19 cellular contexts compared by ENCODE assay signal in the genomic region with DNA sequence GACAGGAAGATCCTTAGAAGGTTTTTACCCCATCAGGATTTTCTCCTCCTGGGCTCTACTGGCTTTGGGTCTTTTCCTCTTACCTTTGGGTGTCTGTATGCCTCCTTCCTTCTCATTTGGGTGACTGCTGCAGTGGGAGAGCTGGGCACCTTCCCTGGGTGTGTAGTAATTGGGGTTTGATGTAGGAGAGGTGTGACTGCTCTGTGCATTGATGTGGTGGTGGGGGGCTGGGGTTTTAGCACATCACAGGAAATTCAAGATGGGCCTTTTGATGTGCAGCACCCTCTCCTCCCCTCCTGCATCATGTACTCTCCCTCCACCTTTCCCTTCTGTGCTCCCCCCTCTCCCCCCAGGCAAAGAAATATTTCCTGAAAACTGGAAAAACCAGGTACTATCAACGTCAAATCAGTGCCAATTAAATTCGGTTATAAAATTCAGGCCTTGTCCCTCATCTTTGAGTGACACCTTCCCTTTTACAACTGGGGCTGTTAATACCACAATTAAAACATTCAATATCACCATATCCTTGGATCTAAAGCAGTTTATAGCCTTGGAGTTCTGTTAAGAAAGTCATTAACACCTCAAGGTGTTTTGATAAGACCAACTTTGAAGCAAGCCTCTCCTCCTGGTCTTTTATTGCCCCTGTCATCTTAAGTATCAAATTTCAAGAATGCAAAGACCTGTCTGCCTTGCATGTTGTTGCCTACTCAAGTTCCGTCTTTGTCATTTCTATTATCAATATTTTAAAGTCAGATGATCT. TPM values are rescaled to one million over a fixed set of nuclear protein-coding genes. Genes with fewer than 3 reads are reported as not detected.
DNase-seq lines count a peak whose midpoint lies in the region; ATAC-seq and TF ChIP-seq lines count a peak whose summit lies in the region.
"Had no signal": no experiment of that assay in that cellular context is flagged by ENCODE, and none has a peak within 500 bp of the region (broad histone marks: within the 10 kb centered on the region; RNA-seq: fewer than 3 reads in every experiment).

No MANE protein-coding gene starts in this region.

- no peak overlapping the region for H2BK12ac ChIP-seq in mesenchymal stem cell (ENCODE audit: low read length in 2 of 2)

- no peak overlapping the region for H3K27ac Mint-ChIP-seq in activated CD8-positive, alpha-beta T cell treated with anti-CD3 and anti-CD28 coated beads for 36 hours
- peak overlapping the region; percentile 18 for H3K27ac Mint-ChIP-seq in stimulated activated naive CD8-positive, alpha-beta T cell treated with anti-CD3 and anti-CD28 coated beads, Interleukin-15, Interleukin-2, amounts not matched to agents 100 ng/mL and 50 ng/mL, for 24 hours
- no peak overlapping the region for H3K27ac Mint-ChIP-seq in osteocyte (ENCODE audit: unreplicated experiment)

- H3K27me3 ChIP-seq in effector memory CD4-positive, alpha-beta T cell (replicated peaks; ENCODE audit: control insufficient read depth, insufficient read depth, low read length, poor library complexity, severe bottlenecking) = no peaks in the 10 kb centered on the region
- H3K27me3 ChIP-seq in mesenchymal stem cell (ENCODE audit: control insufficient read depth in 1 of 2, insufficient read depth in 1 of 2, low read length in 2 of 2) = peaks cover 40 to 75% of the 10 kb centered on the region in 2 experiments

- no peak overlapping the region for H4K8ac ChIP-seq in mesenchymal stem cell (ENCODE audit: low read length)

- POLR2A ChIA-PET in activated CD8-positive, alpha-beta T cell treated with anti-CD3 and anti-CD28 coated beads for 36 hours (lab: Charles Lee) = interaction anchor here (0.6 kb wide), 1 partner anchor 17 kb away, joined by 5 read pairs; no protein-coding TSS in a partner anchor

- no peaks in the 10 kb centered on the region for H3K9me3 Mint-ChIP-seq in activated CD8-positive, alpha-beta T cell treated with anti-CD3 and anti-CD28 coated beads for 36 hours
- H3K9me3 Mint-ChIP-seq in stimulated activated naive CD8-positive, alpha-beta T cell treated with anti-CD3 and anti-CD28 coated beads, Interleukin-15, Interleukin-2, amounts not matched to agents 100 ng/mL and 50 ng/mL, for 24 hours = no peaks in the 10 kb centered on the region
- no peaks in the 10 kb centered on the region for H3K9me3 Mint-ChIP-seq in osteocyte (ENCODE audit: unreplicated experiment)
- H3K9me3 Mint-ChIP-seq: IgD-negative memory B cell had no signal

- peaks cover 22% of the 10 kb centered on the region for H3K4me1 ChIP-seq in effector memory CD4-positive, alpha-beta T cell (ENCODE audit: control insufficient read depth, insufficient read depth, low read length, poor library complexity, severe bottlenecking)
- H3K4me1 ChIP-seq in mesenchymal stem cell (ENCODE audit: control insufficient read depth, insufficient read depth, low read depth, low read length) = peaks cover 2% of the 10 kb centered on the region

- no peaks in the 10 kb centered on the region for H3K36me3 Mint-ChIP-seq in activated CD8-positive, alpha-beta T cell treated with anti-CD3 and anti-CD28 coated beads for 36 hours (ENCODE audit: low read depth)
- H3K36me3 Mint-ChIP-seq in stimulated activated naive CD8-positive, alpha-beta T cell treated with anti-CD3 and anti-CD28 coated beads, Interleukin-15, Interleukin-2, amounts not matched to agents 100 ng/mL and 50 ng/mL, for 24 hours (ENCODE audit: low read depth) = no peaks in the 10 kb centered on the region
- H3K36me3 Mint-ChIP-seq in osteocyte (ENCODE audit: unreplicated experiment) = no peaks in the 10 kb centered on the region
- H3K36me3 Mint-ChIP-seq: IgD-negative memory B cell had no signal

- no peak overlapping the region for H3K9ac ChIP-seq in mesenchymal stem cell (ENCODE audit: low read length)

- no peak overlapping the region for H3K4me3 Mint-ChIP-seq in activated CD8-positive, alpha-beta T cell treated with anti-CD3 and anti-CD28 coated beads for 36 hours
- no peak overlapping the region for H3K4me3 Mint-ChIP-seq in stimulated activated naive CD8-positive, alpha-beta T cell treated with anti-CD3 and anti-CD28 coated beads, Interleukin-15, Interleukin-2, amounts not matched to agents 100 ng/mL and 50 ng/mL, for 24 hours
- no peak overlapping the region for H3K4me3 Mint-ChIP-seq in osteocyte (ENCODE audit: unreplicated experiment)

- intact Hi-C loops in activated CD8-positive, alpha-beta T cell treated with anti-CD3 and anti-CD28 coated beads for 36 hours (cut with micrococcal nuclease) = no loop called here

- CTCF ChIA-PET in activated CD8-positive, alpha-beta T cell treated with anti-CD3 and anti-CD28 coated beads for 36 hours (lab: Charles Lee) = no interaction called here

- no peak overlapping the region for H2BK5ac ChIP-seq in mesenchymal stem cell (ENCODE audit: low read depth, low read length, poor library complexity, severe bottlenecking)

- 24% methylated on average over 2 of the region's 3 CpGs for WGBS in mesenchymal stem cell

- H2BK15ac ChIP-seq in mesenchymal stem cell (ENCODE audit: low read depth, poor library complexity, severe bottlenecking) = no peak overlapping the region

- H3K23ac ChIP-seq in mesenchymal stem cell (ENCODE audit: low read length in 2 of 2) = no peak overlapping the region

- H3K27ac ChIP-seq in effector memory CD4-positive, alpha-beta T cell (ENCODE audit: insufficient read depth, low read length, poor library complexity, severe bottlenecking) = no peak overlapping the region
- H3K27ac ChIP-seq in mesenchymal stem cell (ENCODE audit: low read length, poor library complexity, severe bottlenecking) = no peak overlapping the region

- peaks cover 72% of the 10 kb centered on the region for H3K4me1 Mint-ChIP-seq in activated CD8-positive, alpha-beta T cell treated with anti-CD3 and anti-CD28 coated beads for 36 hours (ENCODE audit: low read depth)
- H3K4me1 Mint-ChIP-seq in stimulated activated naive CD8-positive, alpha-beta T cell treated with anti-CD3 and anti-CD28 coated beads, Interleukin-15, Interleukin-2, amounts not matched to agents 100 ng/mL and 50 ng/mL, for 24 hours (ENCODE audit: low read depth) = peaks cover 62% of the 10 kb centered on the region
- no peaks in the 10 kb centered on the region for H3K4me1 Mint-ChIP-seq in osteocyte (ENCODE audit: unreplicated experiment)
- H3K4me1 Mint-ChIP-seq: IgD-negative memory B cell had no signal

- H2BK120ac ChIP-seq in mesenchymal stem cell (ENCODE audit: low read depth, low read length) = no peak overlapping the region

- H3K36me3 ChIP-seq in effector memory CD4-positive, alpha-beta T cell (ENCODE audit: control insufficient read depth, insufficient read depth, low read length) = no peaks in the 10 kb centered on the region
- H3K36me3 ChIP-seq in mesenchymal stem cell (ENCODE audit: control insufficient read depth in 1 of 2, insufficient read depth in 2 of 2, low read depth in 1 of 2, low read length in 2 of 2) = no peaks in the 10 kb centered on the region

- DNase-seq in activated T-cell treated with anti-CD3 and anti-CD28 coated beads, Interleukin-2, amount 50 U/mL, for 1 hour = peak; percentile 44
- DNase-seq in activated T-cell treated with anti-CD3 and anti-CD28 coated beads for 4 hours (no peak), mesenchymal stem cell (no peak), kidney glomerular epithelial cell (lab: John Stamatoyannopoulos, UW) (no peak), osteocyte (ENCODE audit: extremely low spot score, unreplicated experiment) (no peak)
- DNase-seq in activated CD8-positive, alpha-beta T cell treated with anti-CD3 and anti-CD28 coated beads for 36 hours = peak; percentile 71
- DNase-seq in effector memory CD4-positive, alpha-beta T cell = peak in 2 of 3 donors; percentile 5 to 15
- DNase-seq: ACHN; activated CD4-positive, CD25-positive, alpha-beta regulatory T cell; GOT3; NCI-H1105; NCI-H2227 treated with DMSO at 0.1 percent for 48 hours; right cardiac atrium; substantia nigra had no signal

- H3K4me2 ChIP-seq in mesenchymal stem cell (ENCODE audit: low read length, poor library complexity, severe bottlenecking) = no peak overlapping the region

- H3K4ac ChIP-seq in mesenchymal stem cell (ENCODE audit: low read depth in 1 of 2, low read length in 2 of 2) = no peak overlapping the region

- H2AK5ac ChIP-seq in mesenchymal stem cell (ENCODE audit: low read length, severe bottlenecking) = no peak overlapping the region

- H3K14ac ChIP-seq in mesenchymal stem cell (ENCODE audit: low read length in 2 of 2) = no peak overlapping the region

- no peak overlapping the region for H3K18ac ChIP-seq in mesenchymal stem cell (ENCODE audit: low read depth in 1 of 2, low read length in 2 of 2)

- H4K91ac ChIP-seq in mesenchymal stem cell (ENCODE audit: low read length) = no peak overlapping the region

- peak; percentile 79 for ATAC-seq in activated CD8-positive, alpha-beta T cell treated with anti-CD3 and anti-CD28 coated beads for 36 hours
- ATAC-seq: esophagus mucosa, left lobe of liver, right cardiac atrium, SK-N-SH treated with all-trans-retinoic acid at 6 μM for 48 hours had no signal

- H3K79me1 ChIP-seq in mesenchymal stem cell (replicated peaks; ENCODE audit: low read length, poor library complexity, severe bottlenecking) = no peaks in the 10 kb centered on the region

- no peaks in the 10 kb centered on the region for H3K9me3 ChIP-seq in effector memory CD4-positive, alpha-beta T cell (ENCODE audit: control insufficient read depth, low read length)
- no peaks in the 10 kb centered on the region for H3K9me3 ChIP-seq in mesenchymal stem cell (ENCODE audit: control insufficient read depth, low read length)

- TF ChIP-seq CTCF in activated CD8-positive, alpha-beta T cell treated with anti-CD3 and anti-CD28 coated beads for 36 hours (IDR thresholded peaks at IDR 0.05) = no peak
- no peak for TF ChIP-seq CTCF in osteocyte (IDR thresholded peaks at IDR 0.05)

- H2AFZ ChIP-seq in mesenchymal stem cell (ENCODE audit: low read depth, low read length) = no peak overlapping the region

- no peaks in the 10 kb centered on the region for H3K27me3 Mint-ChIP-seq in activated CD8-positive, alpha-beta T cell treated with anti-CD3 and anti-CD28 coated beads for 36 hours
- no peaks in the 10 kb centered on the region for H3K27me3 Mint-ChIP-seq in stimulated activated naive CD8-positive, alpha-beta T cell treated with anti-CD3 and anti-CD28 coated beads, Interleukin-15, Interleukin-2, amounts not matched to agents 100 ng/mL and 50 ng/mL, for 24 hours
- H3K27me3 Mint-ChIP-seq in osteocyte (ENCODE audit: unreplicated experiment) = peaks cover 47% of the 10 kb centered on the region

- H3K4me3 ChIP-seq in effector memory CD4-positive, alpha-beta T cell (ENCODE audit: insufficient read depth, low read depth, low read length, poor library complexity, severe bottlenecking) = no peak overlapping the region
- no peak overlapping the region for H3K4me3 ChIP-seq in mesenchymal stem cell (ENCODE audit: insufficient read depth in 1 of 2, low read depth in 1 of 2, low read length in 2 of 2)

RNA-seq across cellular contexts. Expression of gene EDAR, which starts 23.3 kb away (rescaled TPM):
- total RNA-seq in activated CD8-positive, alpha-beta T cell treated with anti-CD3 and anti-CD28 coated beads for 36 hours = under 1 TPM; 0.09 to 0.11 TPM
- polyA plus RNA-seq in mesenchymal stem cell (2013, experiment 1 of 2) = not detected
- not detected for polyA plus RNA-seq in mesenchymal stem cell (2013, experiment 2 of 2)
- not detected in 2 replicates for total RNA-seq in osteocyte
- polyA plus RNA-seq: right cardiac atrium had no signal

Comparison
In these comparisons a context has a peak if more than half of its experiments do, and no peak if none do; other contexts are left out.
1. DNase-seq: peak in activated T-cell treated with anti-CD3 and anti-CD28 coated beads, Interleukin-2, amount 50 U/mL, for 1 hour (single experiment), activated CD8-positive, alpha-beta T cell treated with anti-CD3 and anti-CD28 coated beads for 36 hours (single experiment) and effector memory CD4-positive, alpha-beta T cell (2 of 3); none in activated T-cell treated with anti-CD3 and anti-CD28 coated beads for 4 hours (single experiment), mesenchymal stem cell (single experiment), kidney glomerular epithelial cell (single experiment) and osteocyte (single experiment).